ENCODE assay signal across 8 cellular contexts in genomic region chr5:147404706-147405105, GRCh38.
A peak's percentile ranks its signal among the peaks of the same experiment; 100 is the strongest.
DNase-seq lines count a peak whose midpoint lies in the region; ATAC-seq and TF ChIP-seq lines count a peak whose summit lies in the region.
"Had no signal": no experiment of that assay in that cellular context is flagged by ENCODE, and none has a peak within 500 bp of the region (broad histone marks: within the 10 kb centered on the region; RNA-seq: fewer than 3 reads in every experiment).

No MANE protein-coding gene starts in this region.

- H3K27ac Mint-ChIP-seq in type B pancreatic cell, result peak overlapping the region; percentile 70
- no peak overlapping the region for H3K27ac Mint-ChIP-seq in endothelial cell (ENCODE audit: unreplicated experiment)

- no peak overlapping the region for H3K4me3 ChIP-seq in esophagus (ENCODE audit: low read depth in 1 of 2, low read length in 2 of 2)
- H3K4me3 ChIP-seq in H7 (ENCODE audit: insufficient read depth, low read depth, low read length), result no peak overlapping the region
- H3K4me3 ChIP-seq: pancreas had no signal

- no peaks in the 10 kb centered on the region for H3K9me3 Mint-ChIP-seq in type B pancreatic cell
- H3K9me3 Mint-ChIP-seq in endothelial cell (ENCODE audit: unreplicated experiment), result no peaks in the 10 kb centered on the region

- TF ChIP-seq CTCF in type B pancreatic cell (conservative IDR thresholded peaks at IDR 0.05) (no peak), endothelial cell (IDR thresholded peaks at IDR 0.05; ENCODE audit: unreplicated experiment) (no peak)

- H3K4me1 ChIP-seq in esophagus (ENCODE audit: control insufficient read depth in 2 of 2, insufficient read depth in 2 of 2, low read length in 1 of 2), result peaks cover 0 to 6% of the 10 kb centered on the region in 2 donors

- H3K4me1 Mint-ChIP-seq in type B pancreatic cell (ENCODE audit: unreplicated experiment), result no peaks in the 10 kb centered on the region
- peaks cover 11% of the 10 kb centered on the region for H3K4me1 Mint-ChIP-seq in endothelial cell (ENCODE audit: unreplicated experiment)

- H3K27me3 Mint-ChIP-seq in type B pancreatic cell (no peaks in the 10 kb centered on the region), endothelial cell (ENCODE audit: unreplicated experiment) (no peaks in the 10 kb centered on the region)

- H3K36me3 Mint-ChIP-seq in type B pancreatic cell (peaks cover 5% of the 10 kb centered on the region), endothelial cell (ENCODE audit: low read depth, unreplicated experiment) (no peaks in the 10 kb centered on the region)

- DNase-seq in type B pancreatic cell (ENCODE audit: extremely low spot score, unreplicated experiment), result no peak
- no peak for DNase-seq in endothelial cell (ENCODE audit: low spot score)
- no peak for DNase-seq in H7

- WGBS in esophagus, 2 donors, result 83 to 87% methylated on average over 1 of the region's 1 CpG

- no peak overlapping the region for H3K4me3 Mint-ChIP-seq in type B pancreatic cell
- H3K4me3 Mint-ChIP-seq in endothelial cell (ENCODE audit: unreplicated experiment), result no peak overlapping the region

- ATAC-seq in GM21619 (IDR thresholded peaks at IDR 0.05; ENCODE audit: unreplicated experiment) (peak; percentile 16), HG03354 (IDR thresholded peaks at IDR 0.05; ENCODE audit: poor library complexity, severe bottlenecking, unreplicated experiment) (peak; percentile 36), GM21515 (IDR thresholded peaks at IDR 0.05; ENCODE audit: unreplicated experiment) (no peak)

- no peaks in the 10 kb centered on the region for H3K9me3 ChIP-seq in esophagus (ENCODE audit: control insufficient read depth in 2 of 2, insufficient read depth in 1 of 2, low read depth in 1 of 2, low read length in 1 of 2)
- H3K9me3 ChIP-seq: pancreas had no signal

- peak overlapping the region; percentile 95 to 96 for H3K27ac ChIP-seq in esophagus (ENCODE audit: low read depth in 2 of 2, low read length in 1 of 2)

- peaks cover 0 to 3% of the 10 kb centered on the region in 2 donors for H3K36me3 ChIP-seq in esophagus (ENCODE audit: control insufficient read depth in 2 of 2, insufficient read depth in 2 of 2, low read length in 1 of 2)
- H3K36me3 ChIP-seq in H7 (replicated peaks; ENCODE audit: control insufficient read depth, insufficient read depth, low read length), result peaks cover 50% of the 10 kb centered on the region
- H3K36me3 ChIP-seq: pancreas had no signal

- H3K27me3 ChIP-seq in esophagus (ENCODE audit: control insufficient read depth in 1 of 2, insufficient read depth in 2 of 2, low read length in 2 of 2) (no peaks in the 10 kb centered on the region), H7 (ENCODE audit: control insufficient read depth, insufficient read depth, low read length) (no peaks in the 10 kb centered on the region)
- H3K27me3 ChIP-seq: pancreas had no signal
